ENCODE assay signal across 18 cellular contexts in genomic region chr11:123483058-123483457, GRCh38. TPM values are rescaled to one million over a fixed set of nuclear protein-coding genes. Genes with fewer than 3 reads are reported as not detected.
DNase-seq lines count a peak whose midpoint lies in the region; ATAC-seq and TF ChIP-seq lines count a peak whose summit lies in the region.
"Had no signal": no experiment of that assay in that cellular context is flagged by ENCODE, and none has a peak within 500 bp of the region (broad histone marks: within the 10 kb centered on the region; RNA-seq: fewer than 3 reads in every experiment).

No MANE protein-coding gene starts in this region.

- no peak overlapping the region for H4K5ac ChIP-seq in IMR-90 (ENCODE audit: low read depth, low read length)

- no peak overlapping the region for H2BK120ac ChIP-seq in IMR-90 (ENCODE audit: low read depth, low read length)

- no peaks in the 10 kb centered on the region for H3K9me3 Mint-ChIP-seq in stimulated activated naive CD8-positive, alpha-beta T cell treated with anti-CD3 and anti-CD28 coated beads, Interleukin-15, amount 100 ng/mL, for 72 hours
- H3K9me3 Mint-ChIP-seq: CD4-positive, alpha-beta T cell had no signal

- dilution Hi-C loops in IMR-90 (cut with HindIII; ENCODE audit: low sequenced_read_pairs, unreplicated experiment), result no loop called here

- H3K23ac ChIP-seq in IMR-90 (ENCODE audit: low read depth, low read length), result no peak overlapping the region

- peaks cover 51% of the 10 kb centered on the region for H3K4me1 Mint-ChIP-seq in stimulated activated naive CD8-positive, alpha-beta T cell treated with anti-CD3 and anti-CD28 coated beads, Interleukin-15, amount 100 ng/mL, for 72 hours

- H3K9me1 ChIP-seq in IMR-90 (ENCODE audit: insufficient read depth, low read length), result peaks cover 6% of the 10 kb centered on the region; the same call in 1 of the 2 replicates

- CTCF ChIA-PET in IMR-90 (lab: Yijun Ruan, JAX), result no interaction called here

- no peak overlapping the region for H2AFZ ChIP-seq in IMR-90 (replicated peaks; ENCODE audit: low read length, poor library complexity)

- no peak for TF ChIP-seq RAD21 in IMR-90 (IDR thresholded peaks at IDR 0.05; ENCODE audit: low read length)

- peaks cover 8 to 20% of the 10 kb centered on the region in 2 experiments; a peak in 3 of 4 replicates for H3K79me1 ChIP-seq in IMR-90 (ENCODE audit: low read depth in 1 of 2, low read length in 2 of 2)

- no peak overlapping the region for H4K91ac ChIP-seq in IMR-90 (ENCODE audit: insufficient read depth, low read depth, low read length)

- POLR2A ChIA-PET in IMR-90 (lab: Charles Lee; ENCODE audit: unreplicated experiment), result no interaction called here

- H3K14ac ChIP-seq in IMR-90 (replicated peaks; ENCODE audit: low read depth, low read length), result no peak overlapping the region

- H3K18ac ChIP-seq in IMR-90 (ENCODE audit: low read depth, low read length), result no peak overlapping the region

- H2AK9ac ChIP-seq in IMR-90 (replicated peaks; ENCODE audit: low read depth, low read length, poor library complexity), result no peak overlapping the region

- no peak overlapping the region for H3K4ac ChIP-seq in IMR-90 (ENCODE audit: low read depth, low read length)

- H2BK15ac ChIP-seq in IMR-90 (ENCODE audit: low read depth, low read length), result no peak overlapping the region

- H3K4me1 ChIP-seq in IMR-90 (ENCODE audit: control insufficient read depth, insufficient read depth, low read length), result peaks cover 2% of the 10 kb centered on the region; the same call in 1 of the 2 replicates
- H3K4me1 ChIP-seq: Peyer's patch, upper lobe of right lung had no signal

- H3K36me3 ChIP-seq in IMR-90 (ENCODE audit: control insufficient read depth, insufficient read depth, low read length) (peaks cover 1% of the 10 kb centered on the region; the same call in 1 of the 2 replicates), brain microvascular endothelial cell (replicated peaks) (no peaks in the 10 kb centered on the region)
- H3K36me3 ChIP-seq: ovary, upper lobe of right lung had no signal

- no peaks in the 10 kb centered on the region for H3K9me3 ChIP-seq in IMR-90 (ENCODE audit: control insufficient read depth, insufficient read depth, low read length)
- H3K9me3 ChIP-seq: heart right ventricle, ovary, Peyer's patch, upper lobe of right lung had no signal

- in situ Hi-C loops in IMR-90 (cut with MboI; ENCODE audit: low sequenced_read_pairs) (no loop called here), brain microvascular endothelial cell (cut with HindIII; ENCODE audit: low pct_ligation_motif_present, low sequenced_read_pairs) (no loop called here)

- H2AK5ac ChIP-seq in IMR-90 (ENCODE audit: low read depth, low read length), result no peak overlapping the region

- no peak overlapping the region for H3K56ac ChIP-seq in IMR-90 (ENCODE audit: extremely low read depth, insufficient read depth, low read length)

- no peak overlapping the region for H3K27ac Mint-ChIP-seq in stimulated activated naive CD8-positive, alpha-beta T cell treated with anti-CD3 and anti-CD28 coated beads, Interleukin-15, amount 100 ng/mL, for 72 hours
- H3K27ac Mint-ChIP-seq: activated naive CD8-positive, alpha-beta T cell; CD4-positive, alpha-beta T cell had no signal

- 90% methylated on average over 2 of the region's 8 CpGs; no CpG with 5 or more reads in 1 of the 2 experiments for WGBS in IMR-90 (ENCODE audit: extremely low coverage in 2 of 2, insufficient read length in 1 of 2), 2 experiments

- H3K4me3 Mint-ChIP-seq in stimulated activated naive CD8-positive, alpha-beta T cell treated with anti-CD3 and anti-CD28 coated beads, Interleukin-15, amount 100 ng/mL, for 72 hours, result no peak overlapping the region
- H3K4me3 Mint-ChIP-seq: activated naive CD8-positive, alpha-beta T cell; CD4-positive, alpha-beta T cell had no signal

- H2BK20ac ChIP-seq in IMR-90 (ENCODE audit: low read depth, low read length), result no peak overlapping the region

- no TSS peak for BruUV-seq in IMR-90 (replicated peaks; lab: Mats Ljungman, UMichigan)

- H3K4me2 ChIP-seq in IMR-90 (ENCODE audit: low read depth, low read length), result no peak overlapping the region

- peak; percentile 44 for DNase-seq in stimulated activated CD4-positive, alpha-beta T cell treated with anti-CD3 and anti-CD28 coated beads, Interleukin-15, amount 100 ng/mL, for 24 hours
- DNase-seq in stimulated activated CD4-positive, alpha-beta T cell treated with anti-CD3 and anti-CD28 coated beads, Interleukin-4, amount 100 ng/mL, for 4 hours, result no peak
- DNase-seq in IMR-90 (peak; percentile 70), brain microvascular endothelial cell (peak; percentile 3), T-helper 1 cell (no peak)
- DNase-seq in stimulated activated naive CD8-positive, alpha-beta T cell treated with anti-CD3 and anti-CD28 coated beads, Interleukin-15, amount 100 ng/mL, for 72 hours, result no peak
- DNase-seq: activated CD8-positive, alpha-beta memory T cell treated with anti-CD3 and anti-CD28 coated beads for 24 hours; CD4-positive, alpha-beta T cell; heart right ventricle; NCI-H146; NCI-H524 treated with DMSO at 0.1 percent for 48 hours; ovary; Peyer's patch; T-helper 9 cell; upper lobe of right lung had no signal

- H4K8ac ChIP-seq in IMR-90 (ENCODE audit: low read depth in 2 of 2, low read length in 2 of 2), result no peak overlapping the region

- intact Hi-C loops in IMR-90 (cut with micrococcal nuclease), result no loop called here

- TF ChIP-seq CTCF in IMR-90 (conservative IDR thresholded peaks at IDR 0.05; ENCODE audit: low read depth, low read length) (no peak), brain microvascular endothelial cell (IDR thresholded peaks at IDR 0.05; ENCODE audit: low read depth, low read length, missing control alignments) (no peak)

- H2BK5ac ChIP-seq in IMR-90 (ENCODE audit: low read depth, low read length, poor library complexity, severe bottlenecking), result no peak overlapping the region

- ATAC-seq in IMR-90 (ENCODE audit: low read depth) (no peak), GM19324 (IDR thresholded peaks at IDR 0.05; ENCODE audit: low FRiP score, unreplicated experiment) (no peak), HG03097 (IDR thresholded peaks at IDR 0.05; ENCODE audit: low FRiP score, unreplicated experiment) (no peak)
- ATAC-seq in stimulated activated naive CD8-positive, alpha-beta T cell treated with anti-CD3 and anti-CD28 coated beads, Interleukin-15, amount 100 ng/mL, for 72 hours, result peak; percentile 39
- ATAC-seq: heart right ventricle, upper lobe of right lung had no signal

- peaks cover 6% of the 10 kb centered on the region for H3K27me3 Mint-ChIP-seq in stimulated activated naive CD8-positive, alpha-beta T cell treated with anti-CD3 and anti-CD28 coated beads, Interleukin-15, amount 100 ng/mL, for 72 hours
- H3K27me3 Mint-ChIP-seq: activated naive CD8-positive, alpha-beta T cell; CD4-positive, alpha-beta T cell had no signal

- no peak overlapping the region for H3K27ac ChIP-seq in IMR-90 (ENCODE audit: insufficient read depth, low read length)
- H3K27ac ChIP-seq in brain microvascular endothelial cell, result no peak overlapping the region
- H3K27ac ChIP-seq: heart right ventricle, ovary, Peyer's patch, upper lobe of right lung had no signal

- H3K4me3 ChIP-seq in IMR-90 (ENCODE audit: insufficient read depth, low read depth, low read length) (no peak overlapping the region), brain microvascular endothelial cell (ENCODE audit: low read depth, low read length) (no peak overlapping the region)
- H3K4me3 ChIP-seq: heart right ventricle, ovary, Peyer's patch, upper lobe of right lung had no signal

- TF ChIP-seq POLR2A in IMR-90 (IDR thresholded peaks at IDR 0.05; ENCODE audit: low read depth, low read length), result no peak

- no peaks in the 10 kb centered on the region for H3K27me3 ChIP-seq in IMR-90 (ENCODE audit: control insufficient read depth, insufficient read depth, low read length)
- no peaks in the 10 kb centered on the region for H3K27me3 ChIP-seq in brain microvascular endothelial cell (replicated peaks)
- H3K27me3 ChIP-seq: heart right ventricle, ovary, Peyer's patch, upper lobe of right lung had no signal

- H4K20me1 ChIP-seq in IMR-90 (ENCODE audit: insufficient read depth, low read length), result no peaks in the 10 kb centered on the region

- H3K9ac ChIP-seq in IMR-90 (ENCODE audit: low read depth, low read length), result no peak overlapping the region

TF ChIP-seq in IMR-90, 13 proteins besides CTCF, POLR2A, EP300 and RAD21 (continues in another document):
- TF ChIP-seq BHLHE40 (IDR thresholded peaks at IDR 0.05; ENCODE audit: low read depth, low read length) (no peak), CHD1 (IDR thresholded peaks at IDR 0.05; ENCODE audit: low read depth, low read length) (no peak), NFE2L2 (IDR thresholded peaks at IDR 0.05; ENCODE audit: low read depth, low read length) (no peak), USF2 (IDR thresholded peaks at IDR 0.05; ENCODE audit: low read depth, low read length) (no peak), CEBPB (IDR thresholded peaks at IDR 0.05; ENCODE audit: low read depth, low read length) (no peak), ELK1 (IDR thresholded peaks at IDR 0.05; ENCODE audit: borderline replicate concordance, low read depth, low read length) (no peak), MAFK (IDR thresholded peaks at IDR 0.05; ENCODE audit: low read depth, low read length) (no peak), SMC3 (IDR thresholded peaks at IDR 0.05; ENCODE audit: low read depth, low read length) (no peak), MXI1 (IDR thresholded peaks at IDR 0.05; ENCODE audit: borderline replicate concordance, low read depth, low read length) (no peak), RFX5 (IDR thresholded peaks at IDR 0.05; ENCODE audit: low read depth, low read length) (no peak), MAZ (IDR thresholded peaks at IDR 0.05; ENCODE audit: borderline replicate concordance, low read depth, low read length) (no peak)

RNA-seq across cellular contexts. Expression of gene GRAMD1B, which starts 53.0 kb away (rescaled TPM):
- total RNA-seq in IMR-90 (2012; rRNA removed), result 6.1 and 7.2 TPM in 2 replicates
- polyA plus RNA-seq in IMR-90 (2012; rRNA removed), result 7.1 and 9.2 TPM in 2 replicates
- polyA plus RNA-seq in IMR-90 (2012; cell fraction: cytosol; rRNA removed), result 3.9 and 6.4 TPM in 2 replicates
- polyA plus RNA-seq in IMR-90 (2012; cell fraction: nucleus; rRNA removed; ENCODE audit: low replicate concordance), result 26.9 and 28.8 TPM in 2 replicates

Comparison
In these comparisons a context has a peak if more than half of its experiments do, and no peak if none do; other contexts are left out.
1. DNase-seq: peak in stimulated activated CD4-positive, alpha-beta T cell treated with anti-CD3 and anti-CD28 coated beads, Interleukin-15, amount 100 ng/mL, for 24 hours (single experiment), IMR-90 (single experiment) and brain microvascular endothelial cell (single experiment); none in stimulated activated CD4-positive, alpha-beta T cell treated with anti-CD3 and anti-CD28 coated beads, Interleukin-4, amount 100 ng/mL, for 4 hours (0 of 2), stimulated activated naive CD8-positive, alpha-beta T cell treated with anti-CD3 and anti-CD28 coated beads, Interleukin-15, amount 100 ng/mL, for 72 hours (0 of 2) and T-helper 1 cell (0 of 5).